In genomic region chr9:128371622-128372117, GRCh38 we compare ENCODE assay signal across 8 cellular contexts. TPM values are rescaled to one million over a fixed set of nuclear protein-coding genes. Genes with fewer than 3 reads are reported as not detected.
A peak's percentile ranks its signal among the peaks of the same experiment; 100 is the strongest.
DNase-seq lines count a peak whose midpoint lies in the region; ATAC-seq and TF ChIP-seq lines count a peak whose summit lies in the region.

No MANE protein-coding gene starts in this region.

- DNase-seq in GM12865 (ENCODE audit: low read depth) (no peak), fibroblast of mammary gland (ENCODE audit: low read depth) (no peak), sigmoid colon (no peak), left colon (no peak)

- no peaks in the 10 kb centered on the region for H3K27me3 ChIP-seq in SU-DHL-6 (ENCODE audit: low read length)
- no peaks in the 10 kb centered on the region for H3K27me3 ChIP-seq in sigmoid colon

- H3K4me3 ChIP-seq in GM12865 (ENCODE audit: low read depth, low read length) = peak overlapping the region; percentile 83
- H3K4me3 ChIP-seq in SU-DHL-6 (ENCODE audit: insufficient read depth, low read length, poor library complexity, severe bottlenecking) = peak overlapping the region; percentile 99
- peak overlapping the region; percentile 99 for H3K4me3 ChIP-seq in fibroblast of mammary gland (ENCODE audit: control insufficient read depth, low read depth, low read length)
- peak overlapping the region; percentile 52 to 75 (median 72) for H3K4me3 ChIP-seq in sigmoid colon

- peaks cover 50% of the 10 kb centered on the region for H3K79me2 ChIP-seq in SU-DHL-6 (ENCODE audit: insufficient read depth, low read length)

- H3K9me2 ChIP-seq in SU-DHL-6 (replicated peaks; ENCODE audit: insufficient read depth, low read length) = no peaks in the 10 kb centered on the region

- H3K9me3 ChIP-seq in SU-DHL-6 (ENCODE audit: insufficient read depth, low read length) = no peaks in the 10 kb centered on the region
- H3K9me3 ChIP-seq in sigmoid colon = no peaks in the 10 kb centered on the region

- H3K27ac ChIP-seq in SU-DHL-6 (ENCODE audit: low read depth, low read length) = 0 out of 2 replicates have a peak overlapping the region, but pooled peaks have one; percentile 22
- peak overlapping the region; percentile 88 to 95 (median 94) for H3K27ac ChIP-seq in sigmoid colon

- H3K4me1 ChIP-seq in sigmoid colon = peaks cover 0 to 32% (median 23%) of the 10 kb centered on the region in 4 donors

- H3K4me2 ChIP-seq in SU-DHL-6 (ENCODE audit: low read depth, low read length, poor library complexity, severe bottlenecking) = peak overlapping the region; percentile 89

- no peaks in the 10 kb centered on the region for H3F3A ChIP-seq in SU-DHL-6 (ENCODE audit: insufficient read depth)

- no peak for TF ChIP-seq EP300 in sigmoid colon (IDR thresholded peaks at IDR 0.05)

- intact Hi-C loops in sigmoid colon (cut with DNase I) = loop anchor here (2.0 to 5.0 kb wide), 2 partner anchors 31 to 181 kb away; partner anchors contain the start of genes SLC27A4 and SPTAN1
- intact Hi-C loops in left colon (cut with DNase I, micrococcal nuclease) = no loop called here

- H3K36me3 ChIP-seq in SU-DHL-6 (ENCODE audit: low read length) = no peaks in the 10 kb centered on the region
- H3K36me3 ChIP-seq in sigmoid colon = peaks cover 0 to 15% (median 0%) of the 10 kb centered on the region in 4 donors

- no peak for TF ChIP-seq POLR2A in sigmoid colon (IDR thresholded peaks at IDR 0.05)

- peak overlapping the region; percentile 88 for H2AFZ ChIP-seq in SU-DHL-6 (ENCODE audit: low read depth, low read length, severe bottlenecking)

- H3K9ac ChIP-seq in SU-DHL-6 (ENCODE audit: low read length) = peak overlapping the region; percentile 90

- TF ChIP-seq CTCF in GM12865 (IDR thresholded peaks at IDR 0.05; ENCODE audit: insufficient read depth, low read depth, low read length, missing control alignments) (no peak), SU-DHL-6 (IDR thresholded peaks at IDR 0.05; ENCODE audit: insufficient read depth, low read length, poor library complexity, severe bottlenecking) (no peak), fibroblast of mammary gland (conservative IDR thresholded peaks at IDR 0.05; ENCODE audit: control insufficient read depth, insufficient read depth, low read depth, low read length) (no peak), sigmoid colon (IDR thresholded peaks at IDR 0.05) (no peak)

- no peak for ATAC-seq in HG03280 (IDR thresholded peaks at IDR 0.05; ENCODE audit: unreplicated experiment)
- no peak for ATAC-seq in HG03095 (IDR thresholded peaks at IDR 0.05; ENCODE audit: unreplicated experiment)
- no peak for ATAC-seq in left colon
- ATAC-seq in HG02938 (IDR thresholded peaks at IDR 0.05; ENCODE audit: unreplicated experiment) = no peak

- 0% methylated on average over 10 of the region's 10 CpGs for WGBS in sigmoid colon, 2 donors

- no peaks in the 10 kb centered on the region for H4K20me1 ChIP-seq in SU-DHL-6 (ENCODE audit: low read depth, low read length)

RNA-seq across cellular contexts. Expression of gene URM1, which starts 0.5 kb away (rescaled TPM):
- 10 to 100 TPM; 16.3 to 25.1 (median 20.4) TPM for total RNA-seq in sigmoid colon
- 10 to 100 TPM; 41.8 to 73.3 (median 60.1) TPM for polyA plus RNA-seq in sigmoid colon
- 10 to 100 TPM; 50.9 to 69.3 TPM for total RNA-seq in left colon

RNA-seq across cellular contexts. Expression of gene SLC27A4, which starts 31.3 kb away (rescaled TPM):
- total RNA-seq in sigmoid colon (10 to 100 TPM; 10.7 to 18.0 (median 12.0) TPM), left colon (10 to 100 TPM; 46.0 to 58.2 TPM)
- 10 to 100 TPM in 2 of 3 donors, 1 to 10 TPM in 1; 6.0 to 45.1 (median 14.3) TPM for polyA plus RNA-seq in sigmoid colon

RNA-seq across cellular contexts. Expression of gene CERCAM, which starts 49.0 kb away (rescaled TPM):
- total RNA-seq in sigmoid colon (10 to 100 TPM; 18.2 to 28.5 (median 19.8) TPM), left colon (1 to 10 TPM; 2.9 to 9.2 TPM)
- 1 to 10 TPM; 4.2 to 7.1 (median 4.6) TPM for polyA plus RNA-seq in sigmoid colon

RNA-seq across cellular contexts. Expression of gene COQ4, which starts 49.0 kb away (rescaled TPM):
- total RNA-seq in sigmoid colon = 10 to 100 TPM; 26.4 to 60.7 (median 29.7) TPM
- 10 to 100 TPM; 58.3 to 80.9 (median 67.0) TPM for polyA plus RNA-seq in sigmoid colon
- 10 to 100 TPM; 51.1 to 64.4 TPM for total RNA-seq in left colon

RNA-seq across cellular contexts. Expression of gene TRUB2, which starts 49.4 kb away (rescaled TPM):
- 10 to 100 TPM in 1 of 4 donors, 1 to 10 TPM in 3; 7.6 to 14.1 (median 9.1) TPM for total RNA-seq in sigmoid colon
- polyA plus RNA-seq in sigmoid colon = 10 to 100 TPM; 16.7 to 20.8 (median 18.0) TPM
- total RNA-seq in left colon = 10 to 100 TPM; 22.5 to 28.7 TPM
